Comparison of ENCODE assay signal across 1 cellular context in the genomic region with DNA sequence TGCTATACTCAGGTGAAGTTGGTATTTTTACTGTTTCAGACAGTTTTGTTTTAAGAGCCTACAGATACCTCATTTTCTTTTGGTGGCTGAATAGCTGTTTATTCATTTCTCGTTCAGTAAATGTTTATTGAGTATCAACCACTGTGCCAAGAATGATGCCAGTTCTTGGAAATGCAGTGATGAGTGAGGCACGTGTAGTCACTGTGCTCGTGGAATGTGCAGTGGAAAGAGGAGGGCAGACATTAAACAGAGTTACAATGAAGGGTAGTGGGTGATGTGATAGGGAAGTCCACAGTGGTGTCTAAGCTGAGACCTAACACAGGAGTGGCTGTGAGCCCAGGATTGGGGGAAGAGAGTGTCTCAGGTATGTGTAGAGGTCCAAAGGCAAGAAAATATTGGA.
TF ChIP-seq lines count a peak whose summit lies in the region.

No MANE protein-coding gene starts in this region.

TF ChIP-seq in WTC11, 78 proteins besides CTCF, POLR2A, EP300 and RAD21 (continued from another document):
- TF ChIP-seq, protein P1, sequence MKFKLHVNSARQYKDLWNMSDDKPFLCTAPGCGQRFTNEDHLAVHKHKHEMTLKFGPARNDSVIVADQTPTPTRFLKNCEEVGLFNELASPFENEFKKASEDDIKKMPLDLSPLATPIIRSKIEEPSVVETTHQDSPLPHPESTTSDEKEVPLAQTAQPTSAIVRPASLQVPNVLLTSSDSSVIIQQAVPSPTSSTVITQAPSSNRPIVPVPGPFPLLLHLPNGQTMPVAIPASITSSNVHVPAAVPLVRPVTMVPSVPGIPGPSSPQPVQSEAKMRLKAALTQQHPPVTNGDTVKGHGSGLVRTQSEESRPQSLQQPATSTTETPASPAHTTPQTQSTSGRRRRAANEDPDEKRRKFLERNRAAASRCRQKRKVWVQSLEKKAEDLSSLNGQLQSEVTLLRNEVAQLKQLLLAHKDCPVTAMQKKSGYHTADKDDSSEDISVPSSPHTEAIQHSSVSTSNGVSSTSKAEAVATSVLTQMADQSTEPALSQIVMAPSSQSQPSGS (CRISPR knock-in tag; IDR thresholded peaks at IDR 0.05; ENCODE audit: borderline replicate concordance, low read depth) = no peak
- no peak for TF ChIP-seq MXD4 (CRISPR knock-in tag; IDR thresholded peaks at IDR 0.05; ENCODE audit: borderline replicate concordance)
